13 cellular contexts compared by ENCODE assay signal in the genomic region with DNA sequence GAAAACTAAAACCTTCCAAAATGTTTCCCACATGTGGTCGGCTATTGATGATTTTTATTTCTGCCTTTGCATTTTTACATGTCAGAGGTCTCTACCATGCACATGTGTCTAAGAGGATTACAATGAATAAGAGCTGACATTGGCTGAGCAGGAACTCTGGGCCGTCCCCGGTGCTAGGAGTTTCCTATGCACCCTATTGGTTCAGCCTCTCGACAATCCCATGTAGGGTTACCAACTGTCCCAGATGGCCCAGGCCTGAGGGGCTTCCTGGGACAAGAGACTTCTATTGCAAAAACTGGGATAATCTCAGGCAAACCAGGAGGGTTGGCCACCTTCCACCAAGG.
A peak's percentile ranks its signal among the peaks of the same experiment; 100 is the strongest.
DNase-seq lines count a peak whose midpoint lies in the region; ATAC-seq, FAIRE-seq and TF ChIP-seq lines count a peak whose summit lies in the region.
"Had no signal": no experiment of that assay in that cellular context is flagged by ENCODE, and none has a peak within 500 bp of the region (broad histone marks: within the 10 kb centered on the region; RNA-seq: fewer than 3 reads in every experiment).

No MANE protein-coding gene starts in this region.

- no peak for TF ChIP-seq POLR2A in A549 (IDR thresholded peaks at IDR 0.05; ENCODE audit: low read length)

- no peaks in the 10 kb centered on the region for H3K9me3 ChIP-seq in A549
- H3K9me3 ChIP-seq in kidney (ENCODE audit: control insufficient read depth in 1 of 2, low read length in 2 of 2): no peaks in the 10 kb centered on the region
- H3K9me3 ChIP-seq: prostate gland had no signal

- BruUV-seq in Calu3 (replicated peaks; lab: Mats Ljungman, UMichigan): no TSS peak

- no peak overlapping the region for H3K9ac ChIP-seq in kidney (ENCODE audit: low read length in 2 of 2)

- H3K4me1 ChIP-seq in A549 (peaks cover 12% of the 10 kb centered on the region), kidney (ENCODE audit: control insufficient read depth in 1 of 2, insufficient read depth in 1 of 2, low read depth in 1 of 2, low read length in 2 of 2) (peaks cover 0 to 2% of the 10 kb centered on the region in 2 donors)
- H3K4me1 ChIP-seq: prostate gland had no signal

- no peak for ATAC-seq in A549
- no peak for ATAC-seq in left ventricle myocardium superior
- no peak for ATAC-seq in HG02970 (IDR thresholded peaks at IDR 0.05; ENCODE audit: low FRiP score, unreplicated experiment)
- no peak for ATAC-seq in GM18498 (IDR thresholded peaks at IDR 0.05; ENCODE audit: unreplicated experiment)

- no peak for FAIRE-seq in A549 (lab: Jason Lieb, UNC)
- FAIRE-seq in kidney (lab: Jason Lieb, UNC): no peak

- no peak overlapping the region for H3K4me3 ChIP-seq in A549
- no peak overlapping the region for H3K4me3 ChIP-seq in foreskin fibroblast (ENCODE audit: low read depth in 1 of 2, low read length in 2 of 2)
- no peak overlapping the region for H3K4me3 ChIP-seq in kidney (ENCODE audit: low read length in 2 of 2)
- H3K4me3 ChIP-seq: prostate gland had no signal

- H3K27me3 Mint-ChIP-seq in Calu3 (ENCODE audit: unreplicated experiment): no peaks in the 10 kb centered on the region
- peaks cover 12% of the 10 kb centered on the region for H3K27me3 Mint-ChIP-seq in activated CD4-positive, alpha-beta memory T cell treated with anti-CD3 and anti-CD28 coated beads, Interleukin-2, amount 10 ng/mL, durations not matched to agents 7 days and 5 days

- TF ChIP-seq CTCF in A549 (IDR thresholded peaks at IDR 0.05) (no peak), Calu3 (IDR thresholded peaks at IDR 0.05; ENCODE audit: unreplicated experiment) (no peak), foreskin fibroblast (IDR thresholded peaks at IDR 0.05; ENCODE audit: low read depth, low read length) (no peak), kidney (IDR thresholded peaks at IDR 0.05; ENCODE audit: borderline replicate concordance, extremely low read depth, insufficient read depth) (no peak)

- no peak overlapping the region for H3K27ac ChIP-seq in A549
- no peak overlapping the region for H3K27ac ChIP-seq in kidney (ENCODE audit: low read depth in 2 of 2, low read length in 2 of 2)
- H3K27ac ChIP-seq: C4-2B, prostate gland had no signal

- H3K4me3 Mint-ChIP-seq in Calu3 (ENCODE audit: low read depth, unreplicated experiment): peak overlapping the region; percentile 42
- no peak overlapping the region for H3K4me3 Mint-ChIP-seq in activated CD4-positive, alpha-beta memory T cell treated with anti-CD3 and anti-CD28 coated beads, Interleukin-2, amount 10 ng/mL, durations not matched to agents 7 days and 5 days
- H3K4me3 Mint-ChIP-seq: stimulated activated naive B cell treated with anti-CD40 and anti-IgM and Interleukin-4, amounts not matched to agents 10 μg/mL and 1 μg/mL and 100 μg/mL, for 72 hours had no signal

- DNase-seq in A549 (ENCODE audit: low read depth in 1 of 2, low spot score in 1 of 2) (no peak), Calu3 (no peak), left ventricle myocardium superior (peak; percentile 10), foreskin fibroblast (no peak), kidney (no peak)
- DNase-seq in activated CD4-positive, alpha-beta memory T cell treated with anti-CD3 and anti-CD28 coated beads, Interleukin-2, amount 10 ng/mL, durations not matched to agents 7 days and 5 days: no peak
- DNase-seq: NCI-H1417 treated with DMSO at 0.1 percent for 48 hours, NCI-H446 treated with DMSO at 0.1 percent for 48 hours had no signal

- peaks cover 48% of the 10 kb centered on the region for H3K4me1 Mint-ChIP-seq in Calu3 (ENCODE audit: low read depth, unreplicated experiment)
- peaks cover 43% of the 10 kb centered on the region for H3K4me1 Mint-ChIP-seq in activated CD4-positive, alpha-beta memory T cell treated with anti-CD3 and anti-CD28 coated beads, Interleukin-2, amount 10 ng/mL, durations not matched to agents 7 days and 5 days

- 63% methylated on average over 4 of the region's 4 CpGs for WGBS in A549 (ENCODE audit: missing lambda C conversion rate)

- H3K36me3 Mint-ChIP-seq in Calu3 (ENCODE audit: insufficient read depth, unreplicated experiment): no peaks in the 10 kb centered on the region
- peaks cover 7% of the 10 kb centered on the region for H3K36me3 Mint-ChIP-seq in activated CD4-positive, alpha-beta memory T cell treated with anti-CD3 and anti-CD28 coated beads, Interleukin-2, amount 10 ng/mL, durations not matched to agents 7 days and 5 days (ENCODE audit: low read depth)
- H3K36me3 Mint-ChIP-seq: stimulated activated naive B cell treated with anti-CD40 and anti-IgM and Interleukin-4, amounts not matched to agents 10 μg/mL and 1 μg/mL and 100 μg/mL, for 72 hours had no signal

- TF ChIP-seq EP300 in A549 (IDR thresholded peaks at IDR 0.05): no peak

- CTCF ChIA-PET in A549 (lab: Yijun Ruan, JAX): interaction anchor here (0.7 to 1.1 kb wide), 4 partner anchors 10 to 135 kb away, joined by 3 to 4 read pairs (median 3); no protein-coding TSS in a partner anchor
- CTCF ChIA-PET in Calu3 (lab: Charles Lee): interaction anchor here (1.2 to 1.3 kb wide), 2 partner anchors 16 to 38 kb away, joined by 3 to 7 read pairs; no protein-coding TSS in a partner anchor
- CTCF ChIA-PET in activated CD4-positive, alpha-beta memory T cell treated with anti-CD3 and anti-CD28 coated beads, Interleukin-2, amount 10 ng/mL, durations not matched to agents 7 days and 5 days (lab: Charles Lee): interaction anchor here (0.7 kb wide), 1 partner anchor 295 kb away, joined by 3 read pairs; no protein-coding TSS in a partner anchor

- POLR2A ChIA-PET in A549 (lab: Yijun Ruan, JAX): no interaction called here
- POLR2A ChIA-PET in activated CD4-positive, alpha-beta memory T cell treated with anti-CD3 and anti-CD28 coated beads, Interleukin-2, amount 10 ng/mL, durations not matched to agents 7 days and 5 days (lab: Charles Lee): interaction anchor here (1.6 to 2.0 kb wide), 4 partner anchors 9 to 115 kb away, joined by 7 to 22 read pairs (median 10); partner anchors contain the start of gene TNRC6C

- H3K9me3 Mint-ChIP-seq in Calu3 (ENCODE audit: low read depth, unreplicated experiment): no peaks in the 10 kb centered on the region
- no peaks in the 10 kb centered on the region for H3K9me3 Mint-ChIP-seq in activated CD4-positive, alpha-beta memory T cell treated with anti-CD3 and anti-CD28 coated beads, Interleukin-2, amount 10 ng/mL, durations not matched to agents 7 days and 5 days
- H3K9me3 Mint-ChIP-seq: stimulated activated naive B cell treated with anti-CD40 and anti-IgM and Interleukin-4, amounts not matched to agents 10 μg/mL and 1 μg/mL and 100 μg/mL, for 72 hours had no signal

- H3K36me3 ChIP-seq in kidney (ENCODE audit: control insufficient read depth in 1 of 2, insufficient read depth in 2 of 2, low read length in 2 of 2): no peaks in the 10 kb centered on the region
- H3K36me3 ChIP-seq: prostate gland had no signal

- TF ChIP-seq RAD21 in A549 (conservative IDR thresholded peaks at IDR 0.05 in 1 of 2, IDR thresholded peaks at IDR 0.05 in 1 of 2): no peak

- peak overlapping the region; percentile 63 for H3K27ac Mint-ChIP-seq in Calu3 (ENCODE audit: unreplicated experiment)
- H3K27ac Mint-ChIP-seq in activated CD4-positive, alpha-beta memory T cell treated with anti-CD3 and anti-CD28 coated beads, Interleukin-2, amount 10 ng/mL, durations not matched to agents 7 days and 5 days: peak overlapping the region; percentile 28

- intact Hi-C loops in Calu3 (cut with micrococcal nuclease; ENCODE audit: unreplicated experiment) (loop anchor here (5.0 kb wide), 1 partner anchor 44 kb away; no protein-coding TSS in a partner anchor), left ventricle myocardium superior (cut with micrococcal nuclease) (no loop called here), kidney (cut with DNase I) (no loop called here)

- H3K4me2 ChIP-seq in A549: peak overlapping the region; percentile 21; the same call in 2 of the 3 replicates

TF ChIP-seq in A549, 52 proteins besides CTCF, POLR2A, EP300 and RAD21:
- no peak for TF ChIP-seq E2F6 (IDR thresholded peaks at IDR 0.05; ENCODE audit: borderline replicate concordance, low read depth)
- TF ChIP-seq, protein P1, sequence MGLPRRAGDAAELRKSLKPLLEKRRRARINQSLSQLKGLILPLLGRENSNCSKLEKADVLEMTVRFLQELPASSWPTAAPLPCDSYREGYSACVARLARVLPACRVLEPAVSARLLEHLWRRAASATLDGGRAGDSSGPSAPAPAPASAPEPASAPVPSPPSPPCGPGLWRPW (IDR thresholded peaks at IDR 0.05): no peak
